In genomic region chr2:43006834-43007543, GRCh38 we compare ENCODE assay signal across 25 cellular contexts.
DNase-seq lines count a peak whose midpoint lies in the region; ATAC-seq and TF ChIP-seq lines count a peak whose summit lies in the region.
"Had no signal": no experiment of that assay in that cellular context is flagged by ENCODE, and none has a peak within 500 bp of the region (broad histone marks: within the 10 kb centered on the region; RNA-seq: fewer than 3 reads in every experiment).

No MANE protein-coding gene starts in this region.

- H3K27me3 Mint-ChIP-seq in activated naive CD8-positive, alpha-beta T cell treated with anti-CD3 and anti-CD28 coated beads, Interleukin-2, amount 10 ng/mL, durations not matched to agents 7 days and 5 days, result peaks cover 3% of the 10 kb centered on the region
- no peaks in the 10 kb centered on the region for H3K27me3 Mint-ChIP-seq in activated naive CD8-positive, alpha-beta T cell treated with anti-CD3 and anti-CD28 coated beads for 36 hours
- H3K27me3 Mint-ChIP-seq in neural crest cell (ENCODE audit: low read depth) (no peaks in the 10 kb centered on the region), type B pancreatic cell (no peaks in the 10 kb centered on the region)

- peaks cover 4% of the 10 kb centered on the region for H3K9me3 Mint-ChIP-seq in activated naive CD8-positive, alpha-beta T cell treated with anti-CD3 and anti-CD28 coated beads, Interleukin-2, amount 10 ng/mL, durations not matched to agents 7 days and 5 days
- H3K9me3 Mint-ChIP-seq in activated naive CD8-positive, alpha-beta T cell treated with anti-CD3 and anti-CD28 coated beads for 36 hours, result peaks cover 2% of the 10 kb centered on the region
- peaks cover 10% of the 10 kb centered on the region for H3K9me3 Mint-ChIP-seq in neural crest cell
- H3K9me3 Mint-ChIP-seq in type B pancreatic cell, result peaks cover 19% of the 10 kb centered on the region

- TF ChIP-seq CTCF in colonic mucosa (IDR thresholded peaks at IDR 0.05) (no peak), neural crest cell (conservative IDR thresholded peaks at IDR 0.05) (no peak), type B pancreatic cell (conservative IDR thresholded peaks at IDR 0.05) (no peak), foreskin keratinocyte (conservative IDR thresholded peaks at IDR 0.05) (no peak)

- DNase-seq in activated naive CD8-positive, alpha-beta T cell treated with anti-CD3 and anti-CD28 coated beads, Interleukin-2, amount 10 ng/mL, durations not matched to agents 7 days and 5 days, result peak; percentile 18
- DNase-seq in activated naive CD8-positive, alpha-beta T cell treated with anti-CD3 and anti-CD28 coated beads for 36 hours, result no peak
- DNase-seq in colonic mucosa (no peak), neural crest cell (ENCODE audit: low read depth, low spot score) (no peak), type B pancreatic cell (ENCODE audit: extremely low spot score, unreplicated experiment) (no peak), GOT3 (lab: John Stamatoyannopoulos, UW) (no peak), AG08396 (ENCODE audit: low spot score) (no peak), foreskin keratinocyte (no peak)
- DNase-seq: activated naive CD4-positive, alpha-beta T cell treated with anti-CD3 and anti-CD28 coated beads, Interleukin-2, amount 50 U/mL, for 16 hours; anterior cingulate cortex; CD8-positive, alpha-beta T cell; central memory CD4-positive, alpha-beta T cell; NCI-H1694 treated with DMSO at 0.1 percent for 48 hours; NCI-H524; right cardiac atrium; stimulated activated CD4-positive, alpha-beta T cell treated with anti-CD3 and anti-CD28 coated beads, Interleukin-4, amount 100 ng/mL, for 24 hours; SW 1271; T1000; testis had no signal

- no peaks in the 10 kb centered on the region for H3K36me3 ChIP-seq in colonic mucosa
- H3K36me3 ChIP-seq: vagina had no signal

- no peaks in the 10 kb centered on the region for H3K36me3 Mint-ChIP-seq in activated naive CD8-positive, alpha-beta T cell treated with anti-CD3 and anti-CD28 coated beads, Interleukin-2, amount 10 ng/mL, durations not matched to agents 7 days and 5 days
- H3K36me3 Mint-ChIP-seq in activated naive CD8-positive, alpha-beta T cell treated with anti-CD3 and anti-CD28 coated beads for 36 hours, result no peaks in the 10 kb centered on the region
- H3K36me3 Mint-ChIP-seq in neural crest cell (ENCODE audit: low read depth) (no peaks in the 10 kb centered on the region), type B pancreatic cell (peaks cover 8% of the 10 kb centered on the region)
- H3K36me3 Mint-ChIP-seq: CD8-positive, alpha-beta T cell; stimulated activated effector memory CD8-positive, alpha-beta T cell treated with anti-CD3 and anti-CD28 coated beads, Interleukin-12 subunit alpha, Interleukin-12 subunit beta, amount 100 ng/mL, for 72 hours had no signal

- peaks cover 12% of the 10 kb centered on the region for H3K4me1 Mint-ChIP-seq in activated naive CD8-positive, alpha-beta T cell treated with anti-CD3 and anti-CD28 coated beads, Interleukin-2, amount 10 ng/mL, durations not matched to agents 7 days and 5 days
- peaks cover 12% of the 10 kb centered on the region for H3K4me1 Mint-ChIP-seq in activated naive CD8-positive, alpha-beta T cell treated with anti-CD3 and anti-CD28 coated beads for 36 hours
- H3K4me1 Mint-ChIP-seq in neural crest cell (peaks cover 29% of the 10 kb centered on the region), type B pancreatic cell (ENCODE audit: unreplicated experiment) (peaks cover 40% of the 10 kb centered on the region)
- H3K4me1 Mint-ChIP-seq: stimulated activated effector memory CD8-positive, alpha-beta T cell treated with anti-CD3 and anti-CD28 coated beads, Interleukin-12 subunit alpha, Interleukin-12 subunit beta, amount 100 ng/mL, for 72 hours had no signal

- H3K4me3 ChIP-seq in colonic mucosa, result no peak overlapping the region
- H3K4me3 ChIP-seq: testis, vagina had no signal

- intact Hi-C loops in colonic mucosa (cut with DNase I), result no loop called here

- ATAC-seq in activated naive CD8-positive, alpha-beta T cell treated with anti-CD3 and anti-CD28 coated beads, Interleukin-2, amount 10 ng/mL, durations not matched to agents 7 days and 5 days (ENCODE audit: low read depth), result no peak
- no peak for ATAC-seq in foreskin keratinocyte
- ATAC-seq: CD8-positive, alpha-beta T cell; Panc1; right cardiac atrium; WTC11 had no signal

- POLR2A ChIA-PET in activated naive CD8-positive, alpha-beta T cell treated with anti-CD3 and anti-CD28 coated beads, Interleukin-2, amount 10 ng/mL, durations not matched to agents 7 days and 5 days (lab: Charles Lee), result no interaction called here

- H3K4me1 ChIP-seq in colonic mucosa, result peaks cover 7% of the 10 kb centered on the region
- H3K4me1 ChIP-seq in foreskin keratinocyte, result peaks cover 14% of the 10 kb centered on the region

- H3K4me3 Mint-ChIP-seq in activated naive CD8-positive, alpha-beta T cell treated with anti-CD3 and anti-CD28 coated beads, Interleukin-2, amount 10 ng/mL, durations not matched to agents 7 days and 5 days, result no peak overlapping the region
- no peak overlapping the region for H3K4me3 Mint-ChIP-seq in activated naive CD8-positive, alpha-beta T cell treated with anti-CD3 and anti-CD28 coated beads for 36 hours
- no peak overlapping the region for H3K4me3 Mint-ChIP-seq in neural crest cell
- no peak overlapping the region for H3K4me3 Mint-ChIP-seq in type B pancreatic cell
- H3K4me3 Mint-ChIP-seq: activated T-helper 1 cell treated with anti-CD3 and anti-CD28 coated beads, Interleukin-12 subunit alpha, Interleukin-12 subunit beta, Interleukin-2, Interleukin-4 antibody, amounts not matched to agents 30 ng/mL and 10 ng/mL and 1 ng/mL, durations not matched to agents 14 hours and 24 hours and 36 hours; CD8-positive, alpha-beta T cell; nephron; stimulated activated effector memory CD8-positive, alpha-beta T cell treated with anti-CD3 and anti-CD28 coated beads, Interleukin-12 subunit alpha, Interleukin-12 subunit beta, amount 100 ng/mL, for 72 hours; WTC11 had no signal

- H3K9ac ChIP-seq in colonic mucosa (ENCODE audit: low read depth in 2 of 2, low read length in 2 of 2), result peak overlapping the region in 1 of 2 donors; percentile 90

- H3K27ac ChIP-seq in colonic mucosa (peak overlapping the region; percentile 84), foreskin keratinocyte (no peak overlapping the region)
- H3K27ac ChIP-seq: vagina had no signal

- H3K27ac Mint-ChIP-seq in activated naive CD8-positive, alpha-beta T cell treated with anti-CD3 and anti-CD28 coated beads, Interleukin-2, amount 10 ng/mL, durations not matched to agents 7 days and 5 days, result no peak overlapping the region
- no peak overlapping the region for H3K27ac Mint-ChIP-seq in activated naive CD8-positive, alpha-beta T cell treated with anti-CD3 and anti-CD28 coated beads for 36 hours
- peak overlapping the region; percentile 10 for H3K27ac Mint-ChIP-seq in neural crest cell (ENCODE audit: unreplicated experiment)
- H3K27ac Mint-ChIP-seq in type B pancreatic cell, result peak overlapping the region; percentile 41
- H3K27ac Mint-ChIP-seq: activated T-helper 1 cell treated with anti-CD3 and anti-CD28 coated beads, Interleukin-12 subunit alpha, Interleukin-12 subunit beta, Interleukin-2, Interleukin-4 antibody, amounts not matched to agents 30 ng/mL and 10 ng/mL and 1 ng/mL, durations not matched to agents 14 hours and 24 hours and 36 hours; CD8-positive, alpha-beta T cell; stimulated activated effector memory CD8-positive, alpha-beta T cell treated with anti-CD3 and anti-CD28 coated beads, Interleukin-12 subunit alpha, Interleukin-12 subunit beta, amount 100 ng/mL, for 72 hours; WTC11 had no signal

- H3K27me3 ChIP-seq in colonic mucosa, result no peaks in the 10 kb centered on the region
- no peaks in the 10 kb centered on the region for H3K27me3 ChIP-seq in foreskin keratinocyte
- H3K27me3 ChIP-seq: testis, vagina had no signal

- H3K9me3 ChIP-seq in colonic mucosa, result no peaks in the 10 kb centered on the region
- H3K9me3 ChIP-seq: testis, vagina had no signal

Comparison
In these comparisons a context has a peak if more than half of its experiments do, and no peak if none do; other contexts are left out.
1. H3K27ac Mint-ChIP-seq: peak in neural crest cell (single experiment) and type B pancreatic cell (single experiment); none in activated naive CD8-positive, alpha-beta T cell treated with anti-CD3 and anti-CD28 coated beads, Interleukin-2, amount 10 ng/mL, durations not matched to agents 7 days and 5 days (single experiment) and activated naive CD8-positive, alpha-beta T cell treated with anti-CD3 and anti-CD28 coated beads for 36 hours (single experiment).